24 cellular contexts compared by ENCODE assay signal in genomic region chr5:7902993-7903625, GRCh38. TPM values are rescaled to one million over a fixed set of nuclear protein-coding genes. Genes with fewer than 3 reads are reported as not detected.
DNase-seq lines count a peak whose midpoint lies in the region; ATAC-seq, FAIRE-seq and TF ChIP-seq lines count a peak whose summit lies in the region.
"Had no signal": no experiment of that assay in that cellular context is flagged by ENCODE, and none has a peak within 500 bp of the region (broad histone marks: within the 10 kb centered on the region; RNA-seq: fewer than 3 reads in every experiment).

No MANE protein-coding gene starts in this region.

- H3K4me3 Mint-ChIP-seq in stimulated activated naive B cell treated with anti-CD40 and anti-IgM and Interleukin-4, amounts not matched to agents 10 μg/mL and 1 μg/mL and 100 μg/mL, for 72 hours, result peak overlapping the region in 1 of 2 donors; percentile 37
- H3K4me3 Mint-ChIP-seq: CD4-positive, CD25-positive, alpha-beta regulatory T cell; IgD-negative memory B cell had no signal

- WGBS in heart left ventricle, 4 donors, result 79 to 83% (median 81%) methylated on average over 7 of the region's 7 CpGs

- peaks cover 0 to 17% (median 7%) of the 10 kb centered on the region in 12 donors for H3K9me3 ChIP-seq in heart left ventricle
- peaks cover 0 to 12% of the 10 kb centered on the region in 2 donors for H3K9me3 ChIP-seq in right atrium auricular region
- H3K9me3 ChIP-seq: BE2C had no signal

- peaks cover 16 to 28% of the 10 kb centered on the region in 2 donors for H3K4me1 Mint-ChIP-seq in stimulated activated naive B cell treated with anti-CD40 and anti-IgM and Interleukin-4, amounts not matched to agents 10 μg/mL and 1 μg/mL and 100 μg/mL, for 72 hours

- peaks cover 12 to 19% of the 10 kb centered on the region in 2 donors for H3K9me3 Mint-ChIP-seq in stimulated activated naive B cell treated with anti-CD40 and anti-IgM and Interleukin-4, amounts not matched to agents 10 μg/mL and 1 μg/mL and 100 μg/mL, for 72 hours

- no peaks in the 10 kb centered on the region for H3K27me3 Mint-ChIP-seq in stimulated activated naive B cell treated with anti-CD40 and anti-IgM and Interleukin-4, amounts not matched to agents 10 μg/mL and 1 μg/mL and 100 μg/mL, for 72 hours
- H3K27me3 Mint-ChIP-seq: CD4-positive, CD25-positive, alpha-beta regulatory T cell; IgD-negative memory B cell had no signal

- H3K4me3 ChIP-seq in heart left ventricle (no peak overlapping the region), right atrium auricular region (no peak overlapping the region)
- H3K4me3 ChIP-seq: A549 had no signal

- H3K4me1 ChIP-seq in heart left ventricle, result no peaks in the 10 kb centered on the region
- no peaks in the 10 kb centered on the region for H3K4me1 ChIP-seq in right atrium auricular region
- H3K4me1 ChIP-seq: BE2C had no signal

- FAIRE-seq in GM12892 (lab: Jason Lieb, UNC), result peak; percentile 60
- FAIRE-seq: A549, RCC 7860 had no signal

- DNase-seq in heart left ventricle (no peak), right atrium auricular region (ENCODE audit: low spot score) (no peak), GM12892 (ENCODE audit: insufficient read length) (no peak), RKO (ENCODE audit: low spot score) (no peak), posterior vena cava (ENCODE audit: low spot score) (no peak)
- peak; percentile 34 for DNase-seq in stimulated activated naive B cell treated with anti-CD40 and anti-IgM and Interleukin-4, amounts not matched to agents 10 μg/mL and 1 μg/mL and 100 μg/mL, for 72 hours
- DNase-seq: BE2C; CD4-positive, CD25-positive, alpha-beta regulatory T cell; COR-L47; DMS 273 treated with DMSO at 0.1 percent for 48 hours; DMS79 treated with DMSO at 0.1 percent for 48 hours; GOT3; Kasumi-1; NCI-H187; NCI-H446; NCI-H526; SW 1271 had no signal

- no peak for TF ChIP-seq POLR2A in heart left ventricle (IDR thresholded peaks at IDR 0.05)
- no peak for TF ChIP-seq POLR2A in GM12892 (IDR thresholded peaks at IDR 0.05; ENCODE audit: low read depth, low read length)

- peaks cover 0 to 91% (median 54%) of the 10 kb centered on the region in 9 donors for H3K36me3 ChIP-seq in heart left ventricle
- peaks cover 44% of the 10 kb centered on the region for H3K36me3 ChIP-seq in right atrium auricular region

- intact Hi-C loops in heart left ventricle (cut with DNase I), result no loop called here
- intact Hi-C loops in posterior vena cava (cut with DNase I), result no loop called here

- peaks cover 65 to 78% of the 10 kb centered on the region in 2 donors for H3K36me3 Mint-ChIP-seq in stimulated activated naive B cell treated with anti-CD40 and anti-IgM and Interleukin-4, amounts not matched to agents 10 μg/mL and 1 μg/mL and 100 μg/mL, for 72 hours

- peak overlapping the region; percentile 48 for H3K27ac Mint-ChIP-seq in stimulated activated naive B cell treated with anti-CD40 and anti-IgM and Interleukin-4, amounts not matched to agents 10 μg/mL and 1 μg/mL and 100 μg/mL, for 72 hours
- H3K27ac Mint-ChIP-seq: IgD-negative memory B cell had no signal

- H3K27me3 ChIP-seq in heart left ventricle (no peaks in the 10 kb centered on the region), right atrium auricular region (no peaks in the 10 kb centered on the region)
- H3K27me3 ChIP-seq: BE2C had no signal

- no peak for TF ChIP-seq CTCF in heart left ventricle (IDR thresholded peaks at IDR 0.05)
- TF ChIP-seq CTCF in right atrium auricular region (IDR thresholded peaks at IDR 0.05), result no peak
- TF ChIP-seq CTCF in VCaP (conservative IDR thresholded peaks at IDR 0.05), result no peak

- H3K27ac ChIP-seq in heart left ventricle (no peak overlapping the region), right atrium auricular region (no peak overlapping the region), VCaP (peak overlapping the region; percentile 40)
- H3K27ac ChIP-seq: A549 had no signal

- ATAC-seq in heart left ventricle, result peak in 3 of 4 donors; percentile 18 to 78 (median 68)
- ATAC-seq in stimulated activated naive B cell treated with anti-CD40 and anti-IgM and Interleukin-4, amounts not matched to agents 10 μg/mL and 1 μg/mL and 100 μg/mL, for 72 hours (replicated peaks), result peak; percentile 85 to 88
- ATAC-seq: A549, Right ventricle myocardium inferior had no signal

RNA-seq across cellular contexts. Expression of gene MTRR, which starts 34.2 kb away (rescaled TPM):
- total RNA-seq in heart left ventricle (10 to 100 TPM; 23.5 to 42.2 (median 29.0) TPM), right atrium auricular region (10 to 100 TPM; 16.2 to 31.3 TPM), posterior vena cava (10 to 100 TPM; 41.2 to 43.0 TPM)
- 10 to 100 TPM in 1 of 2 donors, 1 to 10 TPM in 1; 9.5 to 23.9 TPM for polyA plus RNA-seq in heart left ventricle
- polyA plus RNA-seq in GM12892 (2012; ENCODE audit: missing spikeins), result 23.0 TPM

RNA-seq across cellular contexts. Expression of gene FASTKD3, which starts 34.3 kb away (rescaled TPM):
- total RNA-seq in heart left ventricle (1 to 10 TPM; 4.3 to 7.4 (median 5.8) TPM), right atrium auricular region (1 to 10 TPM; 4.6 TPM), posterior vena cava (1 to 10 TPM; 5.7 to 7.6 TPM)
- 10 to 100 TPM in 1 of 2 donors, 1 to 10 TPM in 1; 6.1 to 11.5 TPM for polyA plus RNA-seq in heart left ventricle
- 17.1 TPM for polyA plus RNA-seq in GM12892 (2012; ENCODE audit: missing spikeins)

RNA-seq across cellular contexts. Expression of gene CFAP90, which starts 52.2 kb away (rescaled TPM):
- total RNA-seq in heart left ventricle, result not detected
- not detected for polyA plus RNA-seq in heart left ventricle
- total RNA-seq in right atrium auricular region, result not detected
- not detected for polyA plus RNA-seq in GM12892 (2012; ENCODE audit: missing spikeins)
- total RNA-seq in posterior vena cava, result under 1 TPM in 1 of 2 donors, not detected in 1; 0.14 TPM
- total RNA-seq: CD4-positive, CD25-positive, alpha-beta regulatory T cell; MCF 10A; OCI-LY7; Right ventricle myocardium inferior had no signal
- polyA plus RNA-seq: CD4-positive, CD25-positive, alpha-beta regulatory T cell; IgD-negative memory B cell had no signal
